Comparison of ENCODE assay signal across 8 cellular contexts in genomic region chr1:222617367-222617951, GRCh38. TPM values are rescaled to one million over a fixed set of nuclear protein-coding genes. Genes with fewer than 3 reads are reported as not detected.
DNase-seq lines count a peak whose midpoint lies in the region; ATAC-seq, FAIRE-seq and TF ChIP-seq lines count a peak whose summit lies in the region.

No MANE protein-coding gene starts in this region.

- H3K9me3 ChIP-seq in WERI-Rb-1 (ENCODE audit: severe bottlenecking) = no peaks in the 10 kb centered on the region
- H3K9me3 ChIP-seq in mammary epithelial cell (replicated peaks; ENCODE audit: insufficient read depth, low read length) = no peaks in the 10 kb centered on the region
- H3K9me3 ChIP-seq in small intestine (ENCODE audit: control insufficient read depth, low read depth) = no peaks in the 10 kb centered on the region

- FAIRE-seq in small intestine (lab: Jason Lieb, UNC) = no peak

- H3K27me3 ChIP-seq in WERI-Rb-1 (ENCODE audit: insufficient read depth, low read depth, severe bottlenecking) (no peaks in the 10 kb centered on the region), mammary epithelial cell (ENCODE audit: insufficient read depth, low read length) (no peaks in the 10 kb centered on the region), small intestine (ENCODE audit: control insufficient read depth in 2 of 2, insufficient read depth in 2 of 2, low read length in 2 of 2) (no peaks in the 10 kb centered on the region)

- WGBS in mammary epithelial cell (ENCODE audit: low coverage, missing lambda C conversion rate) = 3% methylated on average over 3 of the region's 37 CpGs
- WGBS in small intestine, 3 donors = 0 to 3% (median 2%) methylated on average over 8 to 34 of the region's 37 CpGs

- in situ Hi-C loops in ACHN (cut with HindIII; ENCODE audit: low pct_ligation_motif_present, low pct_unique_long_range_greater_than_20kb, low sequenced_read_pairs) (no loop called here), mammary epithelial cell (cut with MboI; ENCODE audit: low sequenced_read_pairs in 2 of 2) (no loop called here)

- H3K9ac ChIP-seq in mammary epithelial cell (ENCODE audit: insufficient read depth, low read length) = peak overlapping the region; percentile 26

- dilution Hi-C loops in mammary epithelial cell (cut with HindIII; ENCODE audit: low sequenced_read_pairs) = no loop called here

- DNase-seq in ACHN = peak; percentile 98
- peak; percentile 92 for DNase-seq in NCI-H2196 (lab: John Stamatoyannopoulos, UW; ENCODE audit: unreplicated experiment)
- DNase-seq in WERI-Rb-1 = peak; percentile 76
- DNase-seq in mammary epithelial cell = peak; percentile 89
- DNase-seq in iPS-NIHi7 (ENCODE audit: extremely low spot score) = peak; percentile 93
- peak; percentile 86 for DNase-seq in small intestine

- ATAC-seq in GM18909 (IDR thresholded peaks at IDR 0.05; ENCODE audit: poor library complexity, unreplicated experiment) (peak; percentile 80), HG03139 (IDR thresholded peaks at IDR 0.05; ENCODE audit: unreplicated experiment) (peak; percentile 79)

- CTCF ChIA-PET in mammary epithelial cell (lab: Charles Lee; ENCODE audit: low non-redundant PET) = no interaction called here

- peak overlapping the region; percentile 98 for H2AFZ ChIP-seq in mammary epithelial cell (ENCODE audit: low read depth, low read length)

- peaks cover 7% of the 10 kb centered on the region for H3K4me1 ChIP-seq in mammary epithelial cell (ENCODE audit: insufficient read depth, low read length)
- H3K4me1 ChIP-seq in small intestine (ENCODE audit: control insufficient read depth in 2 of 2, insufficient read depth in 1 of 2, low read depth in 1 of 2, low read length in 1 of 2) = peaks cover 0 to 2% of the 10 kb centered on the region in 2 donors

- H3K36me3 ChIP-seq in WERI-Rb-1 (no peaks in the 10 kb centered on the region), mammary epithelial cell (ENCODE audit: insufficient read depth, low read length) (no peaks in the 10 kb centered on the region), small intestine (ENCODE audit: control insufficient read depth in 2 of 2, insufficient read depth in 2 of 2, low read length in 2 of 2) (no peaks in the 10 kb centered on the region)

- H3K4me3 ChIP-seq in WERI-Rb-1 (ENCODE audit: low read depth, low read length) (no peak overlapping the region; the same call in 1 of the 2 replicates), mammary epithelial cell (replicated peaks in 1 of 3; ENCODE audit: insufficient read depth in 1 of 3, low read depth in 2 of 3, low read length in 3 of 3) (peak overlapping the region; percentile 38 to 59 (median 47)), small intestine (ENCODE audit: low read depth in 1 of 2, low read length in 2 of 2) (peak overlapping the region; percentile 43 to 57)

- BruUV-seq in mammary epithelial cell (replicated peaks; lab: Mats Ljungman, UMichigan) = no TSS peak

- TF ChIP-seq CTCF in WERI-Rb-1 (IDR thresholded peaks at IDR 0.05; ENCODE audit: low read depth, low read length) = no peak
- no peak for TF ChIP-seq CTCF in mammary epithelial cell (conservative IDR thresholded peaks at IDR 0.05 in 1 of 2, IDR thresholded peaks at IDR 0.05 in 1 of 2; ENCODE audit: extremely low read depth in 1 of 2, insufficient read depth in 1 of 2, low read depth in 1 of 2, low read length in 2 of 2)

- H3K4me2 ChIP-seq in mammary epithelial cell (ENCODE audit: insufficient read depth, low read depth, low read length) = peak overlapping the region; percentile 79

- H4K20me1 ChIP-seq in mammary epithelial cell (ENCODE audit: insufficient read depth, low read length) = no peaks in the 10 kb centered on the region

- H3K27ac ChIP-seq in WERI-Rb-1 = no peak overlapping the region
- H3K27ac ChIP-seq in mammary epithelial cell (ENCODE audit: insufficient read depth, low read depth, low read length) = peak overlapping the region; percentile 29
- peak overlapping the region in 1 of 2 donors; percentile 63 for H3K27ac ChIP-seq in small intestine (ENCODE audit: low read depth in 1 of 2, low read length in 1 of 2)

- intact Hi-C loops in mammary epithelial cell (cut with micrococcal nuclease) = loop anchor here (1.0 kb wide), 1 partner anchor 35 kb away; no protein-coding TSS in a partner anchor

- peaks cover 28% of the 10 kb centered on the region for H3K79me2 ChIP-seq in mammary epithelial cell (ENCODE audit: insufficient read depth, low read length)

RNA-seq across cellular contexts. Expression of gene MIA3, which starts 0.4 kb away (rescaled TPM):
- total RNA-seq in mammary epithelial cell = 10 to 100 TPM; 31.3 to 57.5 TPM
- polyA plus RNA-seq in mammary epithelial cell = 33.7 TPM
- 57.4 TPM for polyA minus RNA-seq in mammary epithelial cell
- 10 to 100 TPM; 14.3 to 24.6 (median 21.5) TPM for polyA plus RNA-seq in small intestine

RNA-seq across cellular contexts. Expression of gene TAF1A, which starts 27.7 kb away (rescaled TPM):
- 10 to 100 TPM in 1 of 2 donors, 1 to 10 TPM in 1; 8.0 to 10.2 TPM for total RNA-seq in mammary epithelial cell
- polyA plus RNA-seq in mammary epithelial cell (4.5 TPM), small intestine (1 to 10 TPM in 2 of 3 donors, under 1 TPM in 1; 0.45 to 2.4 (median 2.3) TPM)
- polyA minus RNA-seq in mammary epithelial cell = not detected
